Comparison of ENCODE assay signal across 11 cellular contexts in the genomic region with DNA sequence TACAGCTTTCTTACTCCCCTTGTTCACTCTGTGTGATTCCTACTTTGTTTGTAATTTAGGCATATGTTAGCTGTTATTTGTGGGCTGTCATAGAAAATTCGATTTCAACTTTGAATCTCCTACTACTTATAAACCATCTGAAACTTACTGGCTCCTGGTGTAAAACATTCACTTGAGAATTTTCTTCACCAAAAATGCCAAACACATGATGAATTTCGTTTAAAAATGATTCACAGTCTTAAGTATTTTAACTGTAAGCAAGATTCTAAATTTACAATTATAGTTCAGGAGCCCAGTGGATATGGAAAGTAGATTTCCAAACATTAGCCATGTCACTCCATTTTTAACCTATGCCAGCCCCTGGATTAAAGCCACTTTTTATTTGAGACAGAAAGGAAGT. TPM values are rescaled to one million over a fixed set of nuclear protein-coding genes. Genes with fewer than 3 reads are reported as not detected.
DNase-seq lines count a peak whose midpoint lies in the region; TF ChIP-seq lines count a peak whose summit lies in the region.
"Had no signal": no experiment of that assay in that cellular context is flagged by ENCODE, and none has a peak within 500 bp of the region (broad histone marks: within the 10 kb centered on the region; RNA-seq: fewer than 3 reads in every experiment).

No MANE protein-coding gene starts in this region.

- no peak overlapping the region for H2BK15ac ChIP-seq in neuronal stem cell (ENCODE audit: low read length)

- no peaks in the 10 kb centered on the region for H3K79me1 ChIP-seq in neuronal stem cell (ENCODE audit: low read depth, low read length)

- no peak overlapping the region for H2AFZ ChIP-seq in neuronal stem cell (ENCODE audit: low read length)

- POLR2A ChIA-PET in CD8-positive, alpha-beta memory T cell (lab: Charles Lee), result no interaction called here

- H3K36me3 ChIP-seq in CD8-positive, alpha-beta memory T cell (ENCODE audit: insufficient read depth, low read length), result no peaks in the 10 kb centered on the region
- peaks cover 24% of the 10 kb centered on the region for H3K36me3 ChIP-seq in SJSA1
- no peaks in the 10 kb centered on the region for H3K36me3 ChIP-seq in spleen
- H3K36me3 ChIP-seq in neuronal stem cell (replicated peaks in 1 of 2; ENCODE audit: control insufficient read depth in 2 of 2, insufficient read depth in 2 of 2, low read length in 2 of 2), result no peaks in the 10 kb centered on the region

- H3K23ac ChIP-seq in neuronal stem cell (ENCODE audit: low read depth, low read length, poor library complexity), result no peak overlapping the region

- no peak overlapping the region for H3K4me3 ChIP-seq in CD8-positive, alpha-beta memory T cell (ENCODE audit: low read length)
- H3K4me3 ChIP-seq in SJSA1, result peak overlapping the region; percentile 43
- peak overlapping the region; percentile 62 to 74 for H3K4me3 ChIP-seq in foreskin fibroblast (ENCODE audit: low read depth in 1 of 2, low read length in 2 of 2)
- H3K4me3 ChIP-seq in spleen, result peak overlapping the region in 6 of 8 donors; percentile 17 to 68 (median 46)
- H3K4me3 ChIP-seq in neuronal stem cell (ENCODE audit: low read length in 2 of 2), result no peak overlapping the region

- TF ChIP-seq POLR2A in spleen (IDR thresholded peaks at IDR 0.05), result no peak

- H3K4me2 ChIP-seq in neuronal stem cell (ENCODE audit: insufficient read depth, low read length, poor library complexity, severe bottlenecking), result no peak overlapping the region

- H3K36me3 Mint-ChIP-seq in CD8-positive, alpha-beta memory T cell, result no peaks in the 10 kb centered on the region
- H3K36me3 Mint-ChIP-seq: activated naive CD4-positive, alpha-beta T cell treated with anti-CD3 and anti-CD28 coated beads, Interleukin-2, amount 50 U/mL, for 72 hours had no signal

- H3K14ac ChIP-seq in neuronal stem cell (ENCODE audit: low read length), result no peak overlapping the region

- 7 to 35% (median 12%) methylated on average over 2 of the region's 2 CpGs for WGBS in spleen, 5 donors
- WGBS in neuronal stem cell (ENCODE audit: extremely low coverage in 2 of 2, insufficient read length in 2 of 2, insufficient replicate concordance in 1 of 2), 2 donors, result no CpG with 5 or more reads among the region's 2 CpGs

- intact Hi-C loops in spleen (cut with DNase I; ENCODE audit: low total_unique reads), result no loop called here

- H3K4ac ChIP-seq in neuronal stem cell (ENCODE audit: low read length), result no peak overlapping the region

- peaks cover 34 to 67% of the 10 kb centered on the region in 2 donors for H3K27me3 Mint-ChIP-seq in CD8-positive, alpha-beta memory T cell

- TF ChIP-seq CTCF in foreskin fibroblast (IDR thresholded peaks at IDR 0.05; ENCODE audit: low read depth, low read length), result no peak
- TF ChIP-seq CTCF in spleen (IDR thresholded peaks at IDR 0.05 in 8 of 11, conservative IDR thresholded peaks at IDR 0.05 in 3 of 11), result no peak

- no peak overlapping the region for H3K27ac Mint-ChIP-seq in CD8-positive, alpha-beta memory T cell
- H3K27ac Mint-ChIP-seq: activated naive CD4-positive, alpha-beta T cell treated with anti-CD3 and anti-CD28 coated beads, Interleukin-2, amount 50 U/mL, for 72 hours; stimulated activated naive CD8-positive, alpha-beta T cell treated with anti-CD3 and anti-CD28 coated beads, Interleukin-15, Interleukin-2, amounts not matched to agents 100 ng/mL and 50 ng/mL, for 24 hours had no signal

- H3K27me3 ChIP-seq in CD8-positive, alpha-beta memory T cell (ENCODE audit: insufficient read depth, low read length, poor library complexity, severe bottlenecking), result peaks cover 27% of the 10 kb centered on the region
- no peaks in the 10 kb centered on the region for H3K27me3 ChIP-seq in SJSA1 (replicated peaks)
- H3K27me3 ChIP-seq in spleen (replicated peaks in 1 of 7), result peaks cover 0 to 33% (median 5%) of the 10 kb centered on the region in 7 donors
- H3K27me3 ChIP-seq in neuronal stem cell (ENCODE audit: control insufficient read depth in 3 of 3, insufficient read depth in 3 of 3, low read depth in 1 of 3, low read length in 3 of 3), result peaks cover 0 to 19% (median 4%) of the 10 kb centered on the region in 3 experiments

- no peak overlapping the region for H3K4me3 Mint-ChIP-seq in CD8-positive, alpha-beta memory T cell
- H3K4me3 Mint-ChIP-seq: stimulated activated naive CD8-positive, alpha-beta T cell treated with anti-CD3 and anti-CD28 coated beads, Interleukin-15, Interleukin-2, amounts not matched to agents 100 ng/mL and 50 ng/mL, for 24 hours had no signal

- H3K4me1 Mint-ChIP-seq in CD8-positive, alpha-beta memory T cell, result peaks cover 18 to 29% (median 27%) of the 10 kb centered on the region in 3 donors

- no peak for DNase-seq in CD8-positive, alpha-beta memory T cell
- DNase-seq in SJSA1 (ENCODE audit: low read depth in 1 of 2, low spot score in 2 of 2) (peak in 1 of 2 experiments; percentile 67), foreskin fibroblast (peak; percentile 65 to 85), spleen (no peak), Ammon's horn (ENCODE audit: low spot score) (no peak), neuronal stem cell (ENCODE audit: low spot score) (no peak), H4 (ENCODE audit: low spot score) (no peak)
- DNase-seq in stimulated activated naive CD4-positive, alpha-beta T cell (lab: John Stamatoyannopoulos, UW), result no peak
- DNase-seq: activated CD4-positive, alpha-beta T cell treated with anti-CD3 and anti-CD28 coated beads, Interleukin-2, amount 50 U/mL, for 48 hours had no signal

- no peak overlapping the region for H3K18ac ChIP-seq in neuronal stem cell (ENCODE audit: low read length)

- H3K9me3 ChIP-seq in CD8-positive, alpha-beta memory T cell (ENCODE audit: low read length), result no peaks in the 10 kb centered on the region
- H3K9me3 ChIP-seq in SJSA1 (replicated peaks) (no peaks in the 10 kb centered on the region), spleen (no peaks in the 10 kb centered on the region), neuronal stem cell (replicated peaks in 1 of 2; ENCODE audit: control insufficient read depth in 2 of 2, insufficient read depth in 1 of 2, low read depth in 1 of 2, low read length in 2 of 2) (no peaks in the 10 kb centered on the region)

- H4K91ac ChIP-seq in neuronal stem cell (ENCODE audit: low read depth, low read length, poor library complexity), result no peak overlapping the region

- H2BK5ac ChIP-seq in neuronal stem cell (ENCODE audit: low read length), result no peak overlapping the region

- peak overlapping the region; percentile 62 for H3K27ac ChIP-seq in CD8-positive, alpha-beta memory T cell (ENCODE audit: low read depth, low read length)
- peak overlapping the region; percentile 90 for H3K27ac ChIP-seq in SJSA1
- H3K27ac ChIP-seq in spleen, result peak overlapping the region in 7 of 8 donors; percentile 21 to 87 (median 84)
- H3K27ac ChIP-seq in neuronal stem cell (replicated peaks; ENCODE audit: low read length), result no peak overlapping the region

- H3K9me3 Mint-ChIP-seq in CD8-positive, alpha-beta memory T cell, result no peaks in the 10 kb centered on the region
- H3K9me3 Mint-ChIP-seq: activated naive CD4-positive, alpha-beta T cell treated with anti-CD3 and anti-CD28 coated beads, Interleukin-2, amount 50 U/mL, for 72 hours; stimulated activated naive CD8-positive, alpha-beta T cell treated with anti-CD3 and anti-CD28 coated beads, Interleukin-15, Interleukin-2, amounts not matched to agents 100 ng/mL and 50 ng/mL, for 24 hours had no signal

- H2AK5ac ChIP-seq in neuronal stem cell (ENCODE audit: low read depth, low read length), result no peak overlapping the region

- no peak overlapping the region for H4K8ac ChIP-seq in neuronal stem cell (ENCODE audit: low read depth, low read length)

- H3K4me1 ChIP-seq in CD8-positive, alpha-beta memory T cell (ENCODE audit: insufficient read depth, low read length), result peaks cover 24% of the 10 kb centered on the region
- H3K4me1 ChIP-seq in SJSA1 (replicated peaks), result peaks cover 48% of the 10 kb centered on the region
- peaks cover 10 to 79% (median 44%) of the 10 kb centered on the region in 6 donors for H3K4me1 ChIP-seq in spleen
- H3K4me1 ChIP-seq in neuronal stem cell (ENCODE audit: control insufficient read depth in 2 of 2, insufficient read depth in 1 of 2, low read depth in 1 of 2, low read length in 2 of 2), result peaks cover 0 to 6% of the 10 kb centered on the region in 2 donors

- H3K9ac ChIP-seq in neuronal stem cell (ENCODE audit: low read depth, low read length, poor library complexity), result no peak overlapping the region

- CTCF ChIA-PET in CD8-positive, alpha-beta memory T cell (lab: Charles Lee), result no interaction called here

- H2BK12ac ChIP-seq in neuronal stem cell (ENCODE audit: low read length), result no peak overlapping the region

- H2BK120ac ChIP-seq in neuronal stem cell (ENCODE audit: low read depth, low read length), result no peak overlapping the region

RNA-seq across cellular contexts. Expression of a gene that starts 3.1 kb away (rescaled TPM):
- under 1 TPM; 0.09 to 0.27 TPM for total RNA-seq in CD8-positive, alpha-beta memory T cell
- not detected for polyA plus RNA-seq in CD8-positive, alpha-beta memory T cell
- total RNA-seq in SJSA1 (2014; rRNA removed; shearing (Covaris generic)), result 46.6 and 64.8 TPM in 2 replicates
- total RNA-seq in spleen, result 10 to 100 TPM; 32.3 to 81.6 (median 49.5) TPM
- 1 to 10 TPM; 1.5 to 3.0 (median 2.8) TPM for polyA plus RNA-seq in spleen
- 0.01 TPM for polyA plus RNA-seq in neuronal stem cell (2013, experiment 1 of 2)
- polyA plus RNA-seq in neuronal stem cell (2013, experiment 2 of 2), result not detected
- 23.8 and 26.5 TPM in 2 replicates for total RNA-seq in H4 (2014; rRNA removed; shearing (Covaris generic))
- total RNA-seq: activated naive CD4-positive, alpha-beta T cell treated with anti-CD3 and anti-CD28 coated beads, Interleukin-2, amount 50 U/mL, for 72 hours had no signal

RNA-seq across cellular contexts. Expression of a gene that starts 41.0 kb away (rescaled TPM):
- total RNA-seq in CD8-positive, alpha-beta memory T cell, result 10 to 100 TPM; 24.4 to 30.7 TPM
- 31.6 TPM for polyA plus RNA-seq in CD8-positive, alpha-beta memory T cell
- 18.3 and 31.2 TPM in 2 replicates for total RNA-seq in SJSA1 (2014; rRNA removed; shearing (Covaris generic))
- total RNA-seq in spleen, result 10 to 100 TPM; 21.7 to 40.9 (median 31.9) TPM
- polyA plus RNA-seq in spleen, result 10 to 100 TPM; 10.2 to 16.9 (median 10.6) TPM
- 20.1 TPM for polyA plus RNA-seq in neuronal stem cell (2013, experiment 1 of 2)
- polyA plus RNA-seq in neuronal stem cell (2013, experiment 2 of 2), result 21.1 TPM
- total RNA-seq in H4 (2014; rRNA removed; shearing (Covaris generic)), result 23.9 and 33.0 TPM in 2 replicates

Comparison
In these comparisons a context has a peak if more than half of its experiments do, and no peak if none do; other contexts are left out.
1. DNase-seq: peak in foreskin fibroblast (2 of 2); none in CD8-positive, alpha-beta memory T cell (0 of 5), spleen (single experiment), Ammon's horn (single experiment), neuronal stem cell (single experiment), H4 (single experiment) and stimulated activated naive CD4-positive, alpha-beta T cell (0 of 6).
2. H3K4me3 ChIP-seq: peak in SJSA1 (single experiment), foreskin fibroblast (2 of 2) and spleen (6 of 8); none in CD8-positive, alpha-beta memory T cell (single experiment) and neuronal stem cell (0 of 2).
3. RNA of a gene that starts 3.1 kb away (total RNA-seq): 46.6 to 64.8 TPM in SJSA1, 32.3 to 81.6 TPM in spleen and 23.8 to 26.5 TPM in H4; 0.09 to 0.27 TPM in CD8-positive, alpha-beta memory T cell; every median in the first group is over 10 times any median in the second.